19 cellular contexts compared by ENCODE assay signal in genomic region chr1:2352341-2353214, GRCh38. TPM values are rescaled to one million over a fixed set of nuclear protein-coding genes. Genes with fewer than 3 reads are reported as not detected.
DNase-seq lines count a peak whose midpoint lies in the region; ATAC-seq and TF ChIP-seq lines count a peak whose summit lies in the region.
"Had no signal": no experiment of that assay in that cellular context is flagged by ENCODE, and none has a peak within 500 bp of the region (broad histone marks: within the 10 kb centered on the region; RNA-seq: fewer than 3 reads in every experiment).

No MANE protein-coding gene starts in this region.

- CTCF ChIA-PET in CD8-positive, alpha-beta T cell (lab: Charles Lee) = no interaction called here

- intact Hi-C loops in natural killer cell (cut with micrococcal nuclease) = no loop called here
- intact Hi-C loops in left ventricle myocardium inferior (cut with micrococcal nuclease) = no loop called here
- intact Hi-C loops in posterior vena cava (cut with DNase I) = no loop called here
- intact Hi-C loops in CD8-positive, alpha-beta T cell (cut with DNase I, micrococcal nuclease) = no loop called here

- H3K36me3 ChIP-seq in left ventricle myocardium inferior = no peaks in the 10 kb centered on the region
- H3K36me3 ChIP-seq in CD8-positive, alpha-beta T cell (ENCODE audit: insufficient read depth, low read length) = no peaks in the 10 kb centered on the region
- H3K36me3 ChIP-seq: neutrophil had no signal

- in situ Hi-C loops in G401 (cut with HindIII; ENCODE audit: low sequenced_read_pairs) = no loop called here

- no peaks in the 10 kb centered on the region for H3K4me1 Mint-ChIP-seq in natural killer cell treated with Interleukin-12 subunit alpha and Interleukin-12 subunit beta and Interleukin-15 and Interleukin-18, amount 100 ng/mL, for 72 hours (ENCODE audit: low read depth in 2 of 2)
- no peaks in the 10 kb centered on the region for H3K4me1 Mint-ChIP-seq in natural killer cell
- H3K4me1 Mint-ChIP-seq in CD8-positive, alpha-beta T cell (ENCODE audit: low read depth) = no peaks in the 10 kb centered on the region
- H3K4me1 Mint-ChIP-seq: activated CD4-positive, alpha-beta T cell treated with anti-CD3 and anti-CD28 coated beads for 36 hours; immature natural killer cell had no signal

- POLR2A ChIA-PET in CD8-positive, alpha-beta T cell (lab: Charles Lee) = no interaction called here

- H3K27ac Mint-ChIP-seq in natural killer cell treated with Interleukin-12 subunit alpha and Interleukin-12 subunit beta and Interleukin-15 and Interleukin-18, amount 100 ng/mL, for 72 hours = no peak overlapping the region
- H3K27ac Mint-ChIP-seq in natural killer cell = no peak overlapping the region
- H3K27ac Mint-ChIP-seq in CD8-positive, alpha-beta T cell = no peak overlapping the region
- H3K27ac Mint-ChIP-seq: activated CD4-positive, alpha-beta T cell treated with anti-CD3 and anti-CD28 coated beads for 36 hours; immature natural killer cell had no signal

- H3K36me3 Mint-ChIP-seq in natural killer cell treated with Interleukin-12 subunit alpha and Interleukin-12 subunit beta and Interleukin-15 and Interleukin-18, amount 100 ng/mL, for 72 hours = no peaks in the 10 kb centered on the region
- no peaks in the 10 kb centered on the region for H3K36me3 Mint-ChIP-seq in natural killer cell
- no peaks in the 10 kb centered on the region for H3K36me3 Mint-ChIP-seq in CD8-positive, alpha-beta T cell
- H3K36me3 Mint-ChIP-seq: immature natural killer cell had no signal

- no peaks in the 10 kb centered on the region for H3K27me3 Mint-ChIP-seq in natural killer cell treated with Interleukin-12 subunit alpha and Interleukin-12 subunit beta and Interleukin-15 and Interleukin-18, amount 100 ng/mL, for 72 hours
- no peaks in the 10 kb centered on the region for H3K27me3 Mint-ChIP-seq in natural killer cell (ENCODE audit: low read depth in 2 of 2)
- no peaks in the 10 kb centered on the region for H3K27me3 Mint-ChIP-seq in CD8-positive, alpha-beta T cell (ENCODE audit: low read depth)
- H3K27me3 Mint-ChIP-seq: activated CD4-positive, alpha-beta T cell treated with anti-CD3 and anti-CD28 coated beads for 36 hours had no signal

- no peaks in the 10 kb centered on the region for H3K27me3 ChIP-seq in left ventricle myocardium inferior (ENCODE audit: low read depth)
- no peaks in the 10 kb centered on the region for H3K27me3 ChIP-seq in CD8-positive, alpha-beta T cell (ENCODE audit: insufficient read depth, low read length)
- H3K27me3 ChIP-seq: esophagus muscularis mucosa, neutrophil, testis had no signal

- H3K4me1 ChIP-seq in left ventricle myocardium inferior = peaks cover 11% of the 10 kb centered on the region
- H3K4me1 ChIP-seq in CD8-positive, alpha-beta T cell (ENCODE audit: insufficient read depth, low read length) = no peaks in the 10 kb centered on the region

- H3K9me3 ChIP-seq in left ventricle myocardium inferior (replicated peaks) = no peaks in the 10 kb centered on the region
- H3K9me3 ChIP-seq in CD8-positive, alpha-beta T cell (ENCODE audit: low read length) = no peaks in the 10 kb centered on the region
- H3K9me3 ChIP-seq: esophagus muscularis mucosa, neutrophil, testis had no signal

- peak overlapping the region; percentile 66 for H3K27ac ChIP-seq in left ventricle myocardium inferior (replicated peaks)
- no peak overlapping the region for H3K27ac ChIP-seq in CD8-positive, alpha-beta T cell (ENCODE audit: low read depth, low read length)
- H3K27ac ChIP-seq: C4-2B, neutrophil had no signal

- peak; percentile 52 for DNase-seq in natural killer cell treated with Interleukin-12 subunit alpha and Interleukin-12 subunit beta and Interleukin-15 and Interleukin-18, amount 100 ng/mL, for 72 hours (ENCODE audit: low spot score)
- no peak for DNase-seq in natural killer cell
- DNase-seq in left ventricle myocardium inferior = peak; percentile 19
- peak; percentile 79 for DNase-seq in posterior vena cava (ENCODE audit: low spot score)
- DNase-seq in G401 (ENCODE audit: low spot score) = no peak
- DNase-seq in NCI-H128 (lab: John Stamatoyannopoulos, UW; ENCODE audit: unreplicated experiment) = no peak
- no peak for DNase-seq in stimulated activated CD4-positive, alpha-beta T cell treated with anti-CD3 and anti-CD28 coated beads, Interleukin-4, amount 100 ng/mL, for 1 hour
- no peak for DNase-seq in CD8-positive, alpha-beta T cell
- DNase-seq: activated CD4-positive, alpha-beta T cell treated with anti-CD3 and anti-CD28 coated beads for 36 hours; activated effector memory CD4-positive, alpha-beta T cell treated with Interleukin-2 at 50 U/mL for 16 hours; caudate nucleus; DMS153; immature natural killer cell; mesendoderm; NCI-H1694; testis had no signal

- no peak overlapping the region for H3K4me3 Mint-ChIP-seq in natural killer cell treated with Interleukin-12 subunit alpha and Interleukin-12 subunit beta and Interleukin-15 and Interleukin-18, amount 100 ng/mL, for 72 hours
- H3K4me3 Mint-ChIP-seq in natural killer cell = no peak overlapping the region
- no peak overlapping the region for H3K4me3 Mint-ChIP-seq in CD8-positive, alpha-beta T cell
- H3K4me3 Mint-ChIP-seq: activated CD4-positive, alpha-beta T cell treated with anti-CD3 and anti-CD28 coated beads for 36 hours; immature natural killer cell had no signal

- TF ChIP-seq CTCF in natural killer cell (IDR thresholded peaks at IDR 0.05) (no peak), left ventricle myocardium inferior (IDR thresholded peaks at IDR 0.05; ENCODE audit: borderline replicate concordance) (no peak)
- TF ChIP-seq CTCF in CD8-positive, alpha-beta T cell (IDR thresholded peaks at IDR 0.05) = no peak

- H3K4me3 ChIP-seq in left ventricle myocardium inferior = no peak overlapping the region
- no peak overlapping the region for H3K4me3 ChIP-seq in CD8-positive, alpha-beta T cell (ENCODE audit: low read depth, low read length)
- H3K4me3 ChIP-seq: esophagus muscularis mucosa, testis had no signal

- peak in 1 of 2 donors; percentile 8 for ATAC-seq in natural killer cell treated with Interleukin-12 subunit alpha and Interleukin-12 subunit beta and Interleukin-15 and Interleukin-18, amount 100 ng/mL, for 72 hours
- ATAC-seq in natural killer cell = no peak
- ATAC-seq in CD8-positive, alpha-beta T cell = no peak
- ATAC-seq: activated CD4-positive, alpha-beta T cell treated with anti-CD3 and anti-CD28 coated beads for 36 hours had no signal

- no peaks in the 10 kb centered on the region for H3K9me3 Mint-ChIP-seq in natural killer cell treated with Interleukin-12 subunit alpha and Interleukin-12 subunit beta and Interleukin-15 and Interleukin-18, amount 100 ng/mL, for 72 hours
- no peaks in the 10 kb centered on the region for H3K9me3 Mint-ChIP-seq in natural killer cell
- H3K9me3 Mint-ChIP-seq in CD8-positive, alpha-beta T cell = no peaks in the 10 kb centered on the region
- H3K9me3 Mint-ChIP-seq: immature natural killer cell had no signal

RNA-seq across cellular contexts. Expression of gene MORN1, which starts 38.8 kb away (rescaled TPM):
- total RNA-seq in natural killer cell treated with Interleukin-12 subunit alpha and Interleukin-12 subunit beta and Interleukin-15 and Interleukin-18, amount 100 ng/mL, for 72 hours = 1 to 10 TPM; 4.0 to 7.5 TPM
- total RNA-seq in natural killer cell = 1 to 10 TPM; 8.0 to 9.3 (median 8.8) TPM
- 4.5 TPM for total RNA-seq in left ventricle myocardium inferior
- total RNA-seq in posterior vena cava = 1 to 10 TPM; 3.8 to 5.5 TPM
- 8.9 and 29.1 TPM in 2 replicates for total RNA-seq in G401 (2014; rRNA removed; shearing (Covaris generic))
- total RNA-seq in CD8-positive, alpha-beta T cell = 1 to 10 TPM; 4.9 to 5.0 TPM

RNA-seq across cellular contexts. Expression of gene RER1, which starts 39.1 kb away (rescaled TPM):
- 100 to 1,000 TPM; 139 to 161 TPM for total RNA-seq in natural killer cell treated with Interleukin-12 subunit alpha and Interleukin-12 subunit beta and Interleukin-15 and Interleukin-18, amount 100 ng/mL, for 72 hours
- total RNA-seq in natural killer cell = 10 to 100 TPM; 89.2 to 98.9 (median 91.9) TPM
- total RNA-seq in left ventricle myocardium inferior = 80.5 TPM
- total RNA-seq in posterior vena cava = 100 to 1,000 TPM in 1 of 2 donors, 10 to 100 TPM in 1; 93.7 to 101 TPM
- 43.3 and 56.2 TPM in 2 replicates for total RNA-seq in G401 (2014; rRNA removed; shearing (Covaris generic))
- 10 to 100 TPM; 54.6 to 58.7 TPM for total RNA-seq in CD8-positive, alpha-beta T cell

RNA-seq across cellular contexts. Expression of gene PEX10, which starts 59.8 kb away (rescaled TPM):
- total RNA-seq in natural killer cell treated with Interleukin-12 subunit alpha and Interleukin-12 subunit beta and Interleukin-15 and Interleukin-18, amount 100 ng/mL, for 72 hours = 10 to 100 TPM; 10.7 to 18.9 TPM
- total RNA-seq in natural killer cell = 10 to 100 TPM in 1 of 3 donors, 1 to 10 TPM in 2; 8.1 to 11.1 (median 9.8) TPM
- 15.8 TPM for total RNA-seq in left ventricle myocardium inferior
- total RNA-seq in posterior vena cava = 10 to 100 TPM; 10.9 to 13.1 TPM
- 84.2 and 96.0 TPM in 2 replicates for total RNA-seq in G401 (2014; rRNA removed; shearing (Covaris generic))
- total RNA-seq in CD8-positive, alpha-beta T cell = 10 to 100 TPM; 11.6 to 11.8 TPM

Comparison
In these comparisons a context has a peak if more than half of its experiments do, and no peak if none do; other contexts are left out.
1. DNase-seq: peak in natural killer cell treated with Interleukin-12 subunit alpha and Interleukin-12 subunit beta and Interleukin-15 and Interleukin-18, amount 100 ng/mL, for 72 hours (single experiment), left ventricle myocardium inferior (single experiment) and posterior vena cava (single experiment); none in natural killer cell (single experiment), G401 (single experiment), NCI-H128 (single experiment), stimulated activated CD4-positive, alpha-beta T cell treated with anti-CD3 and anti-CD28 coated beads, Interleukin-4, amount 100 ng/mL, for 1 hour (single experiment) and CD8-positive, alpha-beta T cell (0 of 7).